29 cellular contexts compared by ENCODE assay signal in genomic region chr10:33473688-33474087, GRCh38.
"Had no signal": no experiment of that assay in that cellular context is flagged by ENCODE, and none has a peak within 500 bp of the region (broad histone marks: within the 10 kb centered on the region; RNA-seq: fewer than 3 reads in every experiment).

No MANE protein-coding gene starts in this region.

- H3K36me3 ChIP-seq: colonic mucosa, esophagus muscularis mucosa, esophagus squamous epithelium, gastrocnemius medialis, gastroesophageal sphincter, heart left ventricle, heart right ventricle had no signal

- H3K9me3 Mint-ChIP-seq: dendritic cell treated with granulocyte-macrophage colony-stimulating factor and Interleukin-4, amounts not matched to agents 40 ng/mL and 50 ng/mL, for 4 days had no signal

- H3K27ac ChIP-seq: colonic mucosa, coronary artery, dorsolateral prefrontal cortex, epithelial cell of prostate, esophagus muscularis mucosa, esophagus squamous epithelium, foreskin keratinocyte, gastrocnemius medialis, gastroesophageal sphincter, heart left ventricle, heart right ventricle had no signal

- H3K4me1 Mint-ChIP-seq: endodermal cell had no signal

- H3K27me3 ChIP-seq: colonic mucosa, esophagus muscularis mucosa, esophagus squamous epithelium, foreskin keratinocyte, gastrocnemius medialis, gastroesophageal sphincter, heart left ventricle, heart right ventricle had no signal

- H3K9me3 ChIP-seq: colonic mucosa, esophagus muscularis mucosa, esophagus squamous epithelium, gastrocnemius medialis, gastroesophageal sphincter, heart left ventricle, heart right ventricle had no signal

- H3K27ac Mint-ChIP-seq: dendritic cell treated with granulocyte-macrophage colony-stimulating factor and Interleukin-4, amounts not matched to agents 40 ng/mL and 50 ng/mL, for 4 days; effector memory CD8-positive, alpha-beta T cell; endodermal cell had no signal

- H3K4me3 ChIP-seq: colonic mucosa, coronary artery, dorsolateral prefrontal cortex, esophagus muscularis mucosa, esophagus squamous epithelium, gastrocnemius medialis, gastroesophageal sphincter, heart left ventricle, heart right ventricle had no signal

- DNase-seq: colonic mucosa; cortex of kidney; dermis blood vessel endothelial cell; dorsolateral prefrontal cortex; effector CD4-positive, alpha-beta T cell; effector CD8-positive, alpha-beta T cell; effector memory CD4-positive, alpha-beta T cell; effector memory CD8-positive, alpha-beta T cell; endodermal cell; erythroblast; esophagus squamous epithelium; foreskin fibroblast; foreskin keratinocyte; foreskin melanocyte; gastrocnemius medialis; glutamatergic neuron; head of caudate nucleus; heart left ventricle; heart right ventricle had no signal

- H3K4me3 Mint-ChIP-seq: dendritic cell treated with granulocyte-macrophage colony-stimulating factor and Interleukin-4, amounts not matched to agents 40 ng/mL and 50 ng/mL, for 4 days; effector memory CD8-positive, alpha-beta T cell; endodermal cell had no signal

- ATAC-seq: effector memory CD8-positive, alpha-beta T cell; esophagus mucosa; foreskin keratinocyte; gastrocnemius medialis; gastroesophageal sphincter; heart left ventricle; heart right ventricle had no signal

- H3K4me1 ChIP-seq: colonic mucosa, esophagus muscularis mucosa, esophagus squamous epithelium, foreskin keratinocyte, gastroesophageal sphincter had no signal

- FAIRE-seq: colon, endometrium, endothelial cell of umbilical vein, frontal cortex had no signal
